ENCODE assay signal across 16 cellular contexts in genomic region chr5:81848368-81848767, GRCh38.
A peak's percentile ranks its signal among the peaks of the same experiment; 100 is the strongest.
DNase-seq lines count a peak whose midpoint lies in the region; ATAC-seq and TF ChIP-seq lines count a peak whose summit lies in the region.
"Had no signal": no experiment of that assay in that cellular context is flagged by ENCODE, and none has a peak within 500 bp of the region (broad histone marks: within the 10 kb centered on the region; RNA-seq: fewer than 3 reads in every experiment).

No MANE protein-coding gene starts in this region.

- intact Hi-C loops in colonic mucosa (cut with DNase I) (loop anchor here (5.0 to 10.0 kb wide), 4 partner anchors 61 to 424 kb away; no protein-coding TSS in a partner anchor), lower lobe of right lung (cut with DNase I) (loop anchor here (5.0 kb wide), 1 partner anchor 96 kb away; the partner anchor contains the start of gene SSBP2)

- H3K9ac ChIP-seq in colonic mucosa (ENCODE audit: low read depth in 2 of 2, low read length in 2 of 2), result no peak overlapping the region

- H3K4me1 ChIP-seq in colonic mucosa, result peaks cover 13% of the 10 kb centered on the region
- H3K4me1 ChIP-seq in lower lobe of right lung, result peaks cover 27% of the 10 kb centered on the region

- H3K4me3 ChIP-seq in colonic mucosa (no peak overlapping the region), lower lobe of right lung (no peak overlapping the region)
- H3K4me3 ChIP-seq: A549, GM12878, HAP-1 had no signal

- no peak for TF ChIP-seq CTCF in colonic mucosa (IDR thresholded peaks at IDR 0.05)
- no peak for TF ChIP-seq CTCF in GM10248 (IDR thresholded peaks at IDR 0.05; ENCODE audit: control extremely low read depth, extremely low read depth, low read depth, missing control alignments)
- TF ChIP-seq CTCF in lower lobe of right lung (IDR thresholded peaks at IDR 0.05), result no peak

- no peaks in the 10 kb centered on the region for H3K36me3 ChIP-seq in colonic mucosa
- no peaks in the 10 kb centered on the region for H3K36me3 ChIP-seq in lower lobe of right lung
- H3K36me3 ChIP-seq: HAP-1 had no signal

- H3K27ac ChIP-seq in colonic mucosa (no peak overlapping the region), lower lobe of right lung (no peak overlapping the region)
- H3K27ac ChIP-seq: epithelial cell of prostate had no signal

- DNase-seq in NCI-H1694 treated with DMSO at 0.1 percent for 48 hours (lab: John Stamatoyannopoulos, UW) (peak; percentile 9), NCI-H1694 (lab: John Stamatoyannopoulos, UW) (no peak), colonic mucosa (peak; percentile 74), left lobe of liver (ENCODE audit: low spot score) (no peak), superior temporal gyrus (ENCODE audit: extremely low spot score) (peak; percentile 84), GM10248 (ENCODE audit: extremely low spot score) (no peak), NK-92 (lab: John Stamatoyannopoulos, UW; ENCODE audit: unreplicated experiment) (no peak), lower lobe of right lung (no peak)
- DNase-seq: amniotic stem cell; naive thymus-derived CD4-positive, alpha-beta T cell; NCI-H1092; NCI-H526 treated with DMSO at 0.1 percent for 48 hours had no signal

- CTCF ChIA-PET in GM10248 (lab: Yijun Ruan, JAX), result no interaction called here

- H3K27me3 ChIP-seq in colonic mucosa (no peaks in the 10 kb centered on the region), lower lobe of right lung (ENCODE audit: low read depth) (no peaks in the 10 kb centered on the region)

- H3K9me3 ChIP-seq in colonic mucosa (no peaks in the 10 kb centered on the region), lower lobe of right lung (no peaks in the 10 kb centered on the region)
- H3K9me3 ChIP-seq: A549, HAP-1 had no signal

- POLR2A ChIA-PET in GM10248 (lab: Yijun Ruan, JAX), result no interaction called here

- ATAC-seq in left lobe of liver (peak; percentile 50), lower lobe of right lung (no peak)
- ATAC-seq: A549; GM12878; naive thymus-derived CD4-positive, alpha-beta T cell had no signal

Comparison
In these comparisons a context has a peak if more than half of its experiments do, and no peak if none do; other contexts are left out.
1. DNase-seq: peak in NCI-H1694 treated with DMSO at 0.1 percent for 48 hours (single experiment), colonic mucosa (single experiment) and superior temporal gyrus (single experiment); none in NCI-H1694 (single experiment), left lobe of liver (single experiment), GM10248 (single experiment), NK-92 (single experiment) and lower lobe of right lung (single experiment).